ENCODE assay signal across 19 cellular contexts in the genomic region with DNA sequence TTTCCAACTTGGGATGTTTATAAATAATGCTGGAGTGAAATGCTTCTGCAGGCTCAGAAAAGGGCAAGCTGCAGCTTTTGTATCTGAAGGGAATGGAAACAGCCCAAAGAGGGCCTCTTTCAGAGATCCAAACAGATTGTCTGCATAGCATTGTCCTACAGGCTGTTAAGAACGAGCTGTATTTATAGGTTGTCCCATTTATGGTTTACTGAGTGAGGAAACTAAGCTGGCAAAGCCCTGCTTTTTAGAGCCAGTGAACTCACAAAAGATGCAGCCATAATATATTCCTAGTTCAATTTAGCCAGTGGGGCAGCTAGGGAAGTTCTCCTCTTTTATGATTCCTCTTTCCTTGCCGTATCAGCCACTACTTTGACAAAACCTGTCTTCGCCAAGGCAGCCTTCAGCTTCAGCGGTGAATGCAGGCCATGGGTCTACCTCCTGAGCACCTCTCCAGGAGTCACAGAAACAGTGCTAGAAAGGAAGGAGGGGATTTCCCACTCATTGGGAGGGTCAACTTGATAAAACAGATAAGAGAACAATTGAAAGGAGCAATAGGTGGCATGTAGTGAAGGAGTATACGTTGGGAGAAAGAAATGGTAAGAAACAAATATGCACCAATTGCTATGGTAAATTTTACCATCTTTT. TPM values are rescaled to one million over a fixed set of nuclear protein-coding genes. Genes with fewer than 3 reads are reported as not detected.
"Had no signal": no experiment of that assay in that cellular context is flagged by ENCODE, and none has a peak within 500 bp of the region (broad histone marks: within the 10 kb centered on the region; RNA-seq: fewer than 3 reads in every experiment).

No MANE protein-coding gene starts in this region.

- H3K4me3 Mint-ChIP-seq: activated naive CD4-positive, alpha-beta T cell treated with anti-CD3 and anti-CD28 coated beads for 36 hours; activated T-cell treated with anti-CD3 and anti-CD28 coated beads, Interleukin-2, amount 50 U/mL, for 4 hours; memory B cell; naive thymus-derived CD4-positive, alpha-beta T cell; stimulated activated memory B cell treated with anti-CD40 and anti-IgM and Interleukin-4, amounts not matched to agents 10 μg/mL and 1 μg/mL and 100 μg/mL, for 72 hours; T-cell had no signal

- H3K36me3 Mint-ChIP-seq: brain; naive thymus-derived CD4-positive, alpha-beta T cell; stimulated activated memory B cell treated with anti-CD40 and anti-IgM and Interleukin-4, amounts not matched to agents 10 μg/mL and 1 μg/mL and 100 μg/mL, for 72 hours; T-cell had no signal

- DNase-seq: activated CD4-positive, alpha-beta T cell treated with anti-CD3 and anti-CD28 coated beads, Interleukin-2, amount 50 U/mL, for 1 hour; activated CD8-positive, alpha-beta memory T cell treated with anti-CD3 and anti-CD28 coated beads, Interleukin-2, amount 50 U/mL, for 4 hours; activated naive CD4-positive, alpha-beta T cell treated with anti-CD3 and anti-CD28 coated beads for 36 hours; activated T-cell treated with anti-CD3 and anti-CD28 coated beads, Interleukin-2, amount 50 U/mL, for 4 hours; central memory CD4-positive, alpha-beta T cell; gastrocnemius medialis; heart right ventricle; naive thymus-derived CD4-positive, alpha-beta T cell; nucleus accumbens; sigmoid colon; stimulated activated CD4-positive, alpha-beta T cell treated with anti-CD3 and anti-CD28 coated beads, Interleukin-4, amount 100 ng/mL, for 4 hours; T-cell; T-helper 9 cell; upper lobe of right lung had no signal

- H3K27me3 ChIP-seq: upper lobe of right lung had no signal

- H3K27ac ChIP-seq: coronary artery, gastrocnemius medialis, heart right ventricle, sigmoid colon, upper lobe of right lung had no signal

- H3K27me3 Mint-ChIP-seq: memory B cell; stimulated activated memory B cell treated with anti-CD40 and anti-IgM and Interleukin-4, amounts not matched to agents 10 μg/mL and 1 μg/mL and 100 μg/mL, for 72 hours had no signal

- H3K4me1 Mint-ChIP-seq: memory B cell; stimulated activated memory B cell treated with anti-CD40 and anti-IgM and Interleukin-4, amounts not matched to agents 10 μg/mL and 1 μg/mL and 100 μg/mL, for 72 hours; T-cell had no signal

- H3K9me3 Mint-ChIP-seq: activated naive CD4-positive, alpha-beta T cell treated with anti-CD3 and anti-CD28 coated beads for 36 hours; activated T-cell treated with anti-CD3 and anti-CD28 coated beads, Interleukin-2, amount 50 U/mL, for 4 hours; stimulated activated memory B cell treated with anti-CD40 and anti-IgM and Interleukin-4, amounts not matched to agents 10 μg/mL and 1 μg/mL and 100 μg/mL, for 72 hours; T-cell had no signal

- H3K4me1 ChIP-seq: gastrocnemius medialis, sigmoid colon, upper lobe of right lung had no signal

- H3K27ac Mint-ChIP-seq: activated naive CD4-positive, alpha-beta T cell treated with anti-CD3 and anti-CD28 coated beads for 36 hours; memory B cell; naive thymus-derived CD4-positive, alpha-beta T cell; stimulated activated memory B cell treated with anti-CD40 and anti-IgM and Interleukin-4, amounts not matched to agents 10 μg/mL and 1 μg/mL and 100 μg/mL, for 72 hours had no signal

- H3K4me3 ChIP-seq: coronary artery, gastrocnemius medialis, heart right ventricle, sigmoid colon, upper lobe of right lung had no signal

- H3K36me3 ChIP-seq: gastrocnemius medialis, heart right ventricle, sigmoid colon, upper lobe of right lung had no signal

- H3K9me3 ChIP-seq: gastrocnemius medialis, sigmoid colon, upper lobe of right lung had no signal

RNA-seq across cellular contexts. Expression of gene KIAA0319, which starts 15.0 kb away (rescaled TPM):
- total RNA-seq: esophagus mucosa, gastrocnemius medialis had no signal
